ENCODE assay signal across 1 cellular context in genomic region chr3:33889394-33890039, GRCh38.
TF ChIP-seq lines count a peak whose summit lies in the region.

No MANE protein-coding gene starts in this region.

TF ChIP-seq in K562, 482 proteins besides CTCF, POLR2A, EP300 and RAD21 (continued from another document and continues in another):
- TF ChIP-seq, protein P1, sequence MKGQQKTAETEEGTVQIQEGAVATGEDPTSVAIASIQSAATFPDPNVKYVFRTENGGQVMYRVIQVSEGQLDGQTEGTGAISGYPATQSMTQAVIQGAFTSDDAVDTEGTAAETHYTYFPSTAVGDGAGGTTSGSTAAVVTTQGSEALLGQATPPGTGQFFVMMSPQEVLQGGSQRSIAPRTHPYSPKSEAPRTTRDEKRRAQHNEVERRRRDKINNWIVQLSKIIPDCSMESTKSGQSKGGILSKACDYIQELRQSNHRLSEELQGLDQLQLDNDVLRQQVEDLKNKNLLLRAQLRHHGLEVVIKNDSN (CRISPR knock-in tag; IDR thresholded peaks at IDR 0.05) = peak; percentile 95
- TF ChIP-seq, protein P2, sequence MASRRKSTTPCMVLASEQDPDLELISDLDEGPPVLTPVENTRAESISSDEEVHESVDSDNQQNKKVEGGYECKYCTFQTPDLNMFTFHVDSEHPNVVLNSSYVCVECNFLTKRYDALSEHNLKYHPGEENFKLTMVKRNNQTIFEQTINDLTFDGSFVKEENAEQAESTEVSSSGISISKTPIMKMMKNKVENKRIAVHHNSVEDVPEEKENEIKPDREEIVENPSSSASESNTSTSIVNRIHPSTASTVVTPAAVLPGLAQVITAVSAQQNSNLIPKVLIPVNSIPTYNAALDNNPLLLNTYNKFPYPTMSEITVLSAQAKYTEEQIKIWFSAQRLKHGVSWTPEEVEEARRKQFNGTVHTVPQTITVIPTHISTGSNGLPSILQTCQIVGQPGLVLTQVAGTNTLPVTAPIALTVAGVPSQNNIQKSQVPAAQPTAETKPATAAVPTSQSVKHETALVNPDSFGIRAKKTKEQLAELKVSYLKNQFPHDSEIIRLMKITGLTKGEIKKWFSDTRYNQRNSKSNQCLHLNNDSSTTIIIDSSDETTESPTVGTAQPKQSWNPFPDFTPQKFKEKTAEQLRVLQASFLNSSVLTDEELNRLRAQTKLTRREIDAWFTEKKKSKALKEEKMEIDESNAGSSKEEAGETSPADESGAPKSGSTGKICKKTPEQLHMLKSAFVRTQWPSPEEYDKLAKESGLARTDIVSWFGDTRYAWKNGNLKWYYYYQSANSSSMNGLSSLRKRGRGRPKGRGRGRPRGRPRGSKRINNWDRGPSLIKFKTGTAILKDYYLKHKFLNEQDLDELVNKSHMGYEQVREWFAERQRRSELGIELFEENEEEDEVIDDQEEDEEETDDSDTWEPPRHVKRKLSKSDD (conservative IDR thresholded peaks at IDR 0.05; ENCODE audit: low read length) = no peak
- TF ChIP-seq, protein P3, sequence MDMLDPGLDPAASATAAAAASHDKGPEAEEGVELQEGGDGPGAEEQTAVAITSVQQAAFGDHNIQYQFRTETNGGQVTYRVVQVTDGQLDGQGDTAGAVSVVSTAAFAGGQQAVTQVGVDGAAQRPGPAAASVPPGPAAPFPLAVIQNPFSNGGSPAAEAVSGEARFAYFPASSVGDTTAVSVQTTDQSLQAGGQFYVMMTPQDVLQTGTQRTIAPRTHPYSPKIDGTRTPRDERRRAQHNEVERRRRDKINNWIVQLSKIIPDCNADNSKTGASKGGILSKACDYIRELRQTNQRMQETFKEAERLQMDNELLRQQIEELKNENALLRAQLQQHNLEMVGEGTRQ (CRISPR knock-in tag; IDR thresholded peaks at IDR 0.05) = peak; percentile 97
- TF ChIP-seq PML (IDR thresholded peaks at IDR 0.05; ENCODE audit: low read length) = no peak
- TF ChIP-seq TBL1XR1 (IDR thresholded peaks at IDR 0.05; ENCODE audit: low read length in 2 of 2) = peak in 1 of 2 experiments; percentile 49; a peak in 1 of 4 replicates
- no peak for TF ChIP-seq SRSF3 (IDR thresholded peaks at IDR 0.05; ENCODE audit: insufficient read depth, low read length)
- no peak for TF ChIP-seq ZNF133 (CRISPR knock-in tag; IDR thresholded peaks at IDR 0.05)
- TF ChIP-seq, protein P4, sequence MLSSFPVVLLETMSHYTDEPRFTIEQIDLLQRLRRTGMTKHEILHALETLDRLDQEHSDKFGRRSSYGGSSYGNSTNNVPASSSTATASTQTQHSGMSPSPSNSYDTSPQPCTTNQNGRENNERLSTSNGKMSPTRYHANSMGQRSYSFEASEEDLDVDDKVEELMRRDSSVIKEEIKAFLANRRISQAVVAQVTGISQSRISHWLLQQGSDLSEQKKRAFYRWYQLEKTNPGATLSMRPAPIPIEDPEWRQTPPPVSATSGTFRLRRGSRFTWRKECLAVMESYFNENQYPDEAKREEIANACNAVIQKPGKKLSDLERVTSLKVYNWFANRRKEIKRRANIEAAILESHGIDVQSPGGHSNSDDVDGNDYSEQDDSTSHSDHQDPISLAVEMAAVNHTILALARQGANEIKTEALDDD (IDR thresholded peaks at IDR 0.05) = no peak
- 0 out of 2 replicates have a peak, but pooled peaks have one; percentile 45 for TF ChIP-seq SMAD4 (CRISPR knock-in tag; conservative IDR thresholded peaks at IDR 0.05)
- TF ChIP-seq NFRKB (IDR thresholded peaks at IDR 0.05; ENCODE audit: low read depth) = no peak
- TF ChIP-seq EHMT2 (IDR thresholded peaks at IDR 0.05) = peak; percentile 42; the same call in 1 of the 2 replicates
- TF ChIP-seq TCF3 (CRISPR knock-in tag; IDR thresholded peaks at IDR 0.05) = 0 out of 2 replicates have a peak, but pooled peaks have one; percentile 15
- peak; percentile 45; the same call in 1 of the 2 replicates for TF ChIP-seq SOX6 (IDR thresholded peaks at IDR 0.05)
- TF ChIP-seq ZMIZ1 (IDR thresholded peaks at IDR 0.05; ENCODE audit: low read depth in 2 of 2, low read length in 2 of 2) = no peak
- no peak for TF ChIP-seq MTA1 (IDR thresholded peaks at IDR 0.05; ENCODE audit: borderline replicate concordance)
- TF ChIP-seq NFE2 (IDR thresholded peaks at IDR 0.05; ENCODE audit: low read depth) = peak; percentile 35; the same call in 1 of the 2 replicates
- TF ChIP-seq ZBTB8A (IDR thresholded peaks at IDR 0.05; ENCODE audit: partially characterized antibody) = no peak
- TF ChIP-seq ZNF318 (IDR thresholded peaks at IDR 0.05; ENCODE audit: borderline replicate concordance in 1 of 2, low read depth in 1 of 2) = no peak
- peak; percentile 62; the same call in 1 of the 2 replicates for TF ChIP-seq CHAMP1 (IDR thresholded peaks at IDR 0.05)
- TF ChIP-seq CREB1 (IDR thresholded peaks at IDR 0.05) = no peak
- TF ChIP-seq CREB1 (CRISPR knock-in tag; IDR thresholded peaks at IDR 0.05) = no peak
- no peak for TF ChIP-seq EP400 (IDR thresholded peaks at IDR 0.05)
- no peak for TF ChIP-seq HOMEZ (CRISPR knock-in tag; IDR thresholded peaks at IDR 0.05)
- peak in 1 of 2 experiments; percentile 86; a peak in 2 of 3 replicates for TF ChIP-seq CBX3 (IDR thresholded peaks at IDR 0.05; ENCODE audit: borderline replicate concordance in 1 of 2, low read length in 2 of 2)
- peak; percentile 87 for TF ChIP-seq RBM25 (IDR thresholded peaks at IDR 0.05; ENCODE audit: low read depth, low read length, severe bottlenecking)
- no peak for TF ChIP-seq ATF4 (CRISPR knock-in tag; IDR thresholded peaks at IDR 0.05)
- TF ChIP-seq ETV1 (tag; conservative IDR thresholded peaks at IDR 0.05; ENCODE audit: low read depth) = no peak
- TF ChIP-seq, protein P5, sequence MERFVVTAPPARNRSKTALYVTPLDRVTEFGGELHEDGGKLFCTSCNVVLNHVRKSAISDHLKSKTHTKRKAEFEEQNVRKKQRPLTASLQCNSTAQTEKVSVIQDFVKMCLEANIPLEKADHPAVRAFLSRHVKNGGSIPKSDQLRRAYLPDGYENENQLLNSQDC (CRISPR knock-in tag; IDR thresholded peaks at IDR 0.05) = no peak
- peak; percentile 52; the same call in 1 of the 2 replicates for TF ChIP-seq TEAD4 (IDR thresholded peaks at IDR 0.05; ENCODE audit: low read length)
- TF ChIP-seq TEAD4 (CRISPR knock-in tag; IDR thresholded peaks at IDR 0.05; ENCODE audit: borderline replicate concordance) = no peak
- no peak for TF ChIP-seq ZFP36 (IDR thresholded peaks at IDR 0.05; ENCODE audit: low read depth, low read length, partially characterized antibody)
- TF ChIP-seq TAF15 (IDR thresholded peaks at IDR 0.05; ENCODE audit: low read depth, low read length) = no peak
- TF ChIP-seq HNRNPL (IDR thresholded peaks at IDR 0.05; ENCODE audit: low read depth, low read length) = no peak
- no peak for TF ChIP-seq TRIM28 (IDR thresholded peaks at IDR 0.05)
- TF ChIP-seq POLR2B (IDR thresholded peaks at IDR 0.05; ENCODE audit: low read depth, partially characterized antibody) = no peak
- no peak for TF ChIP-seq ZNF766 (CRISPR knock-in tag; conservative IDR thresholded peaks at IDR 0.05)
